In genomic region chr11:67572747-67573419, GRCh38 we compare ENCODE assay signal across 8 cellular contexts. TPM values are rescaled to one million over a fixed set of nuclear protein-coding genes. Genes with fewer than 3 reads are reported as not detected.
DNase-seq lines count a peak whose midpoint lies in the region; ATAC-seq, FAIRE-seq and TF ChIP-seq lines count a peak whose summit lies in the region.

No MANE protein-coding gene starts in this region.

- DNase-seq in GM19239 (ENCODE audit: insufficient read length, low spot score) (no peak), NCI-H524 treated with DMSO at 0.1 percent for 48 hours (lab: John Stamatoyannopoulos, UW) (peak; percentile 9), adrenal gland (peak; percentile 54 to 83 (median 69)), iPS DF 4.7 (ENCODE audit: extremely low read depth, low spot score) (peak; percentile 44), hepatic stellate cell (ENCODE audit: low spot score) (no peak)
- DNase-seq in stimulated activated CD8-positive, alpha-beta memory T cell treated with anti-CD3 and anti-CD28 coated beads, Interleukin-12 subunit alpha, Interleukin-12 subunit beta, amount 100 ng/mL, for 1 hour (ENCODE audit: low read depth) = peak; percentile 5

- no peak for ATAC-seq in activated CD4-positive, CD25-positive, alpha-beta regulatory T cell treated with anti-CD3 and anti-CD28 coated beads, Interleukin-2, amount 50 U/mL, for 24 hours

- H3K27ac ChIP-seq in BLaER1 (no peak overlapping the region), adrenal gland (no peak overlapping the region)

- no peak for TF ChIP-seq POLR2A in adrenal gland (IDR thresholded peaks at IDR 0.05)

- H3K4me1 ChIP-seq in BLaER1 (peaks cover 13% of the 10 kb centered on the region), adrenal gland (replicated peaks in 1 of 2) (no peaks in the 10 kb centered on the region)

- H3K4me2 ChIP-seq in BLaER1 = peak overlapping the region; percentile 77

- peak; percentile 64 for FAIRE-seq in GM19239 (lab: Jason Lieb, UNC)

- H3K4me3 ChIP-seq in BLaER1 (no peak overlapping the region), adrenal gland (no peak overlapping the region)

- no peaks in the 10 kb centered on the region for H3K36me3 ChIP-seq in BLaER1
- H3K36me3 ChIP-seq in adrenal gland (replicated peaks in 1 of 2) = no peaks in the 10 kb centered on the region

- no peak overlapping the region for H3K9ac ChIP-seq in BLaER1

- H3K27me3 ChIP-seq in BLaER1 (no peaks in the 10 kb centered on the region), adrenal gland (peaks cover 6% of the 10 kb centered on the region)

- intact Hi-C loops in adrenal gland (cut with DNase I) = loop anchor here in 1 of 2 donors (2.0 kb wide), 1 partner anchor 86 kb away; no protein-coding TSS in a partner anchor

- no peaks in the 10 kb centered on the region for H4K20me1 ChIP-seq in BLaER1

- 54 to 55% (median 55%) methylated on average over 19 to 21 of the region's 21 CpGs for WGBS in adrenal gland, 4 donors

- peak; percentile 64 to 81 (median 71) for TF ChIP-seq CTCF in adrenal gland (IDR thresholded peaks at IDR 0.05)

- H3K9me3 ChIP-seq in BLaER1 = 0 out of 2 replicates have a peak, but pooled peaks cover 3% of the 10 kb centered on the region
- no peaks in the 10 kb centered on the region for H3K9me3 ChIP-seq in adrenal gland (replicated peaks in 1 of 3)

RNA-seq across cellular contexts. Expression of gene GSTP1, which starts 10.7 kb away (rescaled TPM):
- 1,000 to 10,000 TPM in 1 of 8 donors, 100 to 1,000 TPM in 7; 332 to 1,325 (median 429) TPM for total RNA-seq in adrenal gland
- 100 to 1,000 TPM; 267 to 762 (median 466) TPM for polyA plus RNA-seq in adrenal gland

RNA-seq across cellular contexts. Expression of gene NDUFV1, which starts 33.9 kb away (rescaled TPM):
- 100 to 1,000 TPM; 176 to 439 (median 297) TPM for total RNA-seq in adrenal gland
- polyA plus RNA-seq in adrenal gland = 100 to 1,000 TPM in 2 of 3 donors, 10 to 100 TPM in 1; 84.2 to 231 (median 227) TPM

RNA-seq across cellular contexts. Expression of gene CABP2, which starts 49.6 kb away (rescaled TPM):
- total RNA-seq in adrenal gland = not detected
- not detected for polyA plus RNA-seq in adrenal gland

RNA-seq across cellular contexts. Expression of gene NUDT8, which starts 56.9 kb away (rescaled TPM):
- 10 to 100 TPM in 2 of 8 donors, 1 to 10 TPM in 6; 2.4 to 40.6 (median 7.9) TPM for total RNA-seq in adrenal gland
- 10 to 100 TPM in 1 of 3 donors, 1 to 10 TPM in 2; 1.9 to 14.0 (median 8.0) TPM for polyA plus RNA-seq in adrenal gland

Comparison
In these comparisons a context has a peak if more than half of its experiments do, and no peak if none do; other contexts are left out.
1. DNase-seq: peak in NCI-H524 treated with DMSO at 0.1 percent for 48 hours (single experiment), adrenal gland (7 of 7), iPS DF 4.7 (single experiment) and stimulated activated CD8-positive, alpha-beta memory T cell treated with anti-CD3 and anti-CD28 coated beads, Interleukin-12 subunit alpha, Interleukin-12 subunit beta, amount 100 ng/mL, for 1 hour (single experiment); none in GM19239 (single experiment) and hepatic stellate cell (single experiment).